19 cellular contexts compared by ENCODE assay signal in the genomic region with DNA sequence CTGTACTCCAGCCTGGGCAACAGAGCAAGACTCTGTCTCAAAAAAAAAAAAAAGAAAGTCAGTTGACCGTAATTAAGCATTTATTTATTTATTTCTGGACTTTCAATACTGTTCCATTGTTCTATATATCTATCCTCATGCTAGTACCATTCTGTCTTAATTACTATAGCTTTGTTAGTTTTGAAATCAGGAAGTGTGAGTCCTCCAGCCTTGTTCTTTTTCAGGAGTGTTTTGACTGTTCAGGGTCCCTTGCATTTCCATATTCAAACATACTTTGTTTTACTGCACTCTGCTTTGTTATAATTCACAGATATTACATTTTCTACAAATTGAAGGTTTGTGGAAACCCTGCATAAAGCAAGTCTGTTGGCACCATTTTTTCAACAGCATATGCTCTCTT.
"Had no signal": no experiment of that assay in that cellular context is flagged by ENCODE, and none has a peak within 500 bp of the region (broad histone marks: within the 10 kb centered on the region; RNA-seq: fewer than 3 reads in every experiment).

No MANE protein-coding gene starts in this region.

- H3K27me3 Mint-ChIP-seq: brain; memory B cell; naive thymus-derived CD8-positive, alpha-beta T cell had no signal

- H3K9me3 Mint-ChIP-seq: brain; memory B cell; naive thymus-derived CD8-positive, alpha-beta T cell had no signal

- H3K4me1 ChIP-seq: esophagus squamous epithelium, left ventricle myocardium inferior, right atrium auricular region, tibial nerve, vagina had no signal

- H3K27me3 ChIP-seq: esophagus squamous epithelium, right atrium auricular region, tibial nerve, vagina had no signal

- DNase-seq: activated CD4-positive, alpha-beta T cell treated with anti-CD3 and anti-CD28 coated beads for 4 hours; activated naive CD4-positive, alpha-beta T cell treated with anti-CD3 and anti-CD28 coated beads, Interleukin-2, amount 50 U/mL, for 16 hours; cortex of kidney; effector CD4-positive, alpha-beta T cell; esophagus squamous epithelium; hypothalamus; kidney; left ventricle myocardium inferior; stimulated activated CD4-positive, alpha-beta T cell treated with anti-CD3 and anti-CD28 coated beads, Interleukin-15, amount 100 ng/mL, for 24 hours; stimulated activated CD4-positive, alpha-beta T cell treated with anti-CD3 and anti-CD28 coated beads, Interleukin-4, amount 100 ng/mL, for 1 hour; stimulated activated naive CD4-positive, alpha-beta T cell treated with Interleukin-2 at 50 U/mL for 16 hours; substantia nigra had no signal

- FAIRE-seq: kidney had no signal

- H3K4me1 Mint-ChIP-seq: memory B cell; naive thymus-derived CD8-positive, alpha-beta T cell had no signal

- H3K27ac Mint-ChIP-seq: memory B cell had no signal

- H3K4me3 ChIP-seq: esophagus squamous epithelium, left ventricle myocardium inferior, right atrium auricular region, skin epidermis, tibial nerve, vagina had no signal

- ATAC-seq: naive thymus-derived CD8-positive, alpha-beta T cell had no signal

- H3K9me3 ChIP-seq: esophagus squamous epithelium, left ventricle myocardium inferior, right atrium auricular region, tibial nerve, vagina had no signal

- H3K27ac ChIP-seq: esophagus squamous epithelium, left ventricle myocardium inferior, right atrium auricular region, skin epidermis, tibial nerve, vagina had no signal

- H3K4me3 Mint-ChIP-seq: brain; memory B cell; naive thymus-derived CD8-positive, alpha-beta T cell had no signal
